In genomic region chr3:100400782-100401673, GRCh38 we compare ENCODE assay signal across 1 cellular context.
TF ChIP-seq lines count a peak whose summit lies in the region.

Gene LNP1 (plus strand): TSS chr3:100401539. CDS start chr3:100429730, 28,191 bp downstream.
Gene TOMM70 (minus strand): TSS chr3:100401089. CDS start chr3:100400949, 140 bp downstream.

TF ChIP-seq in HepG2, 621 proteins besides CTCF, POLR2A, EP300 and RAD21 (continued from another document and continues in another):
- TF ChIP-seq FOXP4 (CRISPR knock-in tag; IDR thresholded peaks at IDR 0.05) (peak; percentile 8), SRSF4 (IDR thresholded peaks at IDR 0.05; ENCODE audit: low read depth, low read length, poor library complexity, severe bottlenecking) (no peak), HCFC1 (IDR thresholded peaks at IDR 0.05; ENCODE audit: low read depth, low read length) (peak; percentile 52; the same call in 1 of the 2 replicates), GTF3A (CRISPR knock-in tag; conservative IDR thresholded peaks at IDR 0.05) (0 out of 2 replicates have a peak, but pooled peaks have one; percentile 46), ZBTB21 (CRISPR knock-in tag; IDR thresholded peaks at IDR 0.05) (no peak), ZNF576 (CRISPR knock-in tag; IDR thresholded peaks at IDR 0.05) (no peak), PRMT3 (CRISPR knock-in tag; IDR thresholded peaks at IDR 0.05; ENCODE audit: borderline replicate concordance, low read depth) (peak; percentile 84; the same call in 1 of the 2 replicates), LCORL (IDR thresholded peaks at IDR 0.05) (no peak), LCORL (CRISPR knock-in tag; IDR thresholded peaks at IDR 0.05) (peak; percentile 42; the same call in 1 of the 2 replicates), STAT6 (CRISPR knock-in tag; IDR thresholded peaks at IDR 0.05; ENCODE audit: borderline replicate concordance) (peak; percentile 87), ZNF337 (CRISPR knock-in tag; IDR thresholded peaks at IDR 0.05; ENCODE audit: borderline replicate concordance, low read depth) (0 out of 2 replicates have a peak, but pooled peaks have one; percentile 25), PRDM15 (CRISPR knock-in tag; IDR thresholded peaks at IDR 0.05) (0 out of 2 replicates have a peak, but pooled peaks have one; percentile 31), HIVEP1 (CRISPR knock-in tag; IDR thresholded peaks at IDR 0.05) (no peak), ZNF569 (CRISPR knock-in tag; IDR thresholded peaks at IDR 0.05; ENCODE audit: borderline replicate concordance) (no peak), ZBTB3 (CRISPR knock-in tag; IDR thresholded peaks at IDR 0.05; ENCODE audit: borderline replicate concordance, low read depth) (no peak), ZNF660 (CRISPR knock-in tag; IDR thresholded peaks at IDR 0.05; ENCODE audit: borderline replicate concordance, low read depth) (no peak), FLYWCH1 (CRISPR knock-in tag; IDR thresholded peaks at IDR 0.05) (no peak), ZMAT3 (CRISPR knock-in tag; conservative IDR thresholded peaks at IDR 0.05) (peak; percentile 86), ISX (CRISPR knock-in tag; conservative IDR thresholded peaks at IDR 0.05) (no peak), SRF (IDR thresholded peaks at IDR 0.05; ENCODE audit: low read depth, low read length) (0 out of 2 replicates have a peak, but pooled peaks have one; percentile 22), CENPT (CRISPR knock-in tag; IDR thresholded peaks at IDR 0.05; ENCODE audit: low read depth) (no peak; the same call in 1 of the 2 replicates), ZNF124 (CRISPR knock-in tag; IDR thresholded peaks at IDR 0.05) (peak; percentile 19; the same call in 1 of the 2 replicates), FOXO4 (CRISPR knock-in tag; conservative IDR thresholded peaks at IDR 0.05) (no peak), EED (CRISPR knock-in tag; IDR thresholded peaks at IDR 0.05) (peak; percentile 4), CSRNP1 (CRISPR knock-in tag; IDR thresholded peaks at IDR 0.05) (peak; percentile 62), TSC22D2 (CRISPR knock-in tag; IDR thresholded peaks at IDR 0.05; ENCODE audit: borderline replicate concordance) (peak; percentile 64; the same call in 1 of the 2 replicates), NFE2L1 (CRISPR knock-in tag; IDR thresholded peaks at IDR 0.05; ENCODE audit: borderline replicate concordance) (peak; percentile 72; the same call in 1 of the 2 replicates), SIX1 (CRISPR knock-in tag; IDR thresholded peaks at IDR 0.05; ENCODE audit: borderline replicate concordance) (no peak), ZNF138 (CRISPR knock-in tag; IDR thresholded peaks at IDR 0.05; ENCODE audit: low read depth) (0 out of 2 replicates have a peak, but pooled peaks have one; percentile 52), ZNF749 (CRISPR knock-in tag; IDR thresholded peaks at IDR 0.05; ENCODE audit: borderline replicate concordance) (no peak; the same call in none of the 2 replicates), FOXC1 (CRISPR knock-in tag; IDR thresholded peaks at IDR 0.05; ENCODE audit: borderline replicate concordance) (no peak; the same call in 1 of the 2 replicates), ZNF501 (CRISPR knock-in tag; IDR thresholded peaks at IDR 0.05) (no peak), ZBTB10 (CRISPR knock-in tag; IDR thresholded peaks at IDR 0.05; ENCODE audit: borderline replicate concordance) (no peak), EHMT2 (IDR thresholded peaks at IDR 0.05; ENCODE audit: borderline replicate concordance, low read depth, low read length) (no peak; the same call in 1 of the 2 replicates), PAWR (CRISPR knock-in tag; IDR thresholded peaks at IDR 0.05; ENCODE audit: borderline replicate concordance) (no peak), AHR (CRISPR knock-in tag; IDR thresholded peaks at IDR 0.05) (no peak), ZBTB2 (CRISPR knock-in tag; IDR thresholded peaks at IDR 0.05; ENCODE audit: low read depth) (peak; percentile 26; the same call in 1 of the 2 replicates), MAZ (IDR thresholded peaks at IDR 0.05; ENCODE audit: borderline replicate concordance, low read depth, low read length) (no peak), MAZ (CRISPR knock-in tag; IDR thresholded peaks at IDR 0.05; ENCODE audit: low read depth) (peak; percentile 70), SSRP1 (CRISPR knock-in tag; IDR thresholded peaks at IDR 0.05) (no peak), THRA (CRISPR knock-in tag; IDR thresholded peaks at IDR 0.05; ENCODE audit: borderline replicate concordance) (0 out of 2 replicates have a peak, but pooled peaks have one; percentile 14), TAF15 (IDR thresholded peaks at IDR 0.05; ENCODE audit: low read depth, low read length, poor library complexity, severe bottlenecking) (no peak), KLF11 (CRISPR knock-in tag; IDR thresholded peaks at IDR 0.05) (no peak), BORCS8-MEF2B (CRISPR knock-in tag; IDR thresholded peaks at IDR 0.05) (0 out of 2 replicates have a peak, but pooled peaks have one; percentile 27), MEIS1 (CRISPR knock-in tag; IDR thresholded peaks at IDR 0.05; ENCODE audit: borderline replicate concordance) (no peak), CHD2 (IDR thresholded peaks at IDR 0.05; ENCODE audit: low read depth, low read length) (no peak), CCDC6 (CRISPR knock-in tag; IDR thresholded peaks at IDR 0.05) (peak; percentile 50), MEIS2 (CRISPR knock-in tag; IDR thresholded peaks at IDR 0.05) (peak; percentile 54)
